In the genomic region with DNA sequence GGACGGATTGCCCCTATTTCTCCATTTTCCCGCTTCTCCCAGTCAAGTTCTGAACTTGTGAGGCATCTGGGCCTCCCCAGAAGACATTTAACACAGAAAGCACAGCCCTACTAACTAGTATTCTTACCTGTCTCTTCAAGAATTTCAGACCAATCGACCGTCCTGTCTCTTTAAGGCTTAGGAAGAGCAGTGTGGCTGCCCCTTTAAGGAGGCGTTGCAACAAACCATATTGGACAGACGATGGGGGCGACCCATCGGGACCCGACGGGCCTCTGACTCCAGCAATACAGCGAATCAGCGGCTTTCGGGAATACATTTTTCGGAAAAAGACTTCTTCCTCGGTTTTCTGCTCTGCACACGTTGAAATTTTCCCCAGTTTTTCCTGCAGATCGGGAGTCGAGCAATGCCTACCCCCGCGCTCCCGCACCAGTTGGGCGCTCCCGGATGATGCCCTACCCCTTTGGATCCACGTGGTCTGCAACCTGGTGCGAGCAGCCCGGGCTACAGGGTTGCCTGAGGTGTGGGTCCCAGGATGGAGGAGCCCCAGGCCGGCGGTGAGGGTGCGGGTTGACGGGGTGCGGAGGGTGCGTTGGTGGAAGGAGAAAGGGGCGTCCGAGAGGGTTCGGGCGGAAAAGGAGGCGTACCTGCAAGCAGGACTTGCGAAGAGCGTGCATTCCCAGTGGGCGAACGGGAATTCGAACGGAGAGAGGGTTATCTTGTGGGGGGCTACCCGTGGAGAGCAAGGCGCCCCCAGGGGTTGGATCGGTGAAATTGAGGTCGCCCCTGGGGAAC, we compare ENCODE assay signal across 8 cellular contexts. TPM values are rescaled to one million over a fixed set of nuclear protein-coding genes. Genes with fewer than 3 reads are reported as not detected.
DNase-seq lines count a peak whose midpoint lies in the region; TF ChIP-seq lines count a peak whose summit lies in the region.

A gene with protein sequence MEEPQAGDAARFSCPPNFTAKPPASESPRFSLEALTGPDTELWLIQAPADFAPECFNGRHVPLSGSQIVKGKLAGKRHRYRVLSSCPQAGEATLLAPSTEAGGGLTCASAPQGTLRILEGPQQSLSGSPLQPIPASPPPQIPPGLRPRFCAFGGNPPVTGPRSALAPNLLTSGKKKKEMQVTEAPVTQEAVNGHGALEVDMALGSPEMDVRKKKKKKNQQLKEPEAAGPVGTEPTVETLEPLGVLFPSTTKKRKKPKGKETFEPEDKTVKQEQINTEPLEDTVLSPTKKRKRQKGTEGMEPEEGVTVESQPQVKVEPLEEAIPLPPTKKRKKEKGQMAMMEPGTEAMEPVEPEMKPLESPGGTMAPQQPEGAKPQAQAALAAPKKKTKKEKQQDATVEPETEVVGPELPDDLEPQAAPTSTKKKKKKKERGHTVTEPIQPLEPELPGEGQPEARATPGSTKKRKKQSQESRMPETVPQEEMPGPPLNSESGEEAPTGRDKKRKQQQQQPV (plus strand): TSS at position 480 of the 792 bp plus-strand sequence. CDS start 53 bp downstream, at position 533.

- no peaks in the 10 kb centered on the region for H3K9me3 ChIP-seq in SK-N-MC (ENCODE audit: low read depth, low read length)
- no peaks in the 10 kb centered on the region for H3K9me3 ChIP-seq in suprapubic skin

- no peaks in the 10 kb centered on the region for H3K27me3 ChIP-seq in suprapubic skin

- DNase-seq in GM04503 (ENCODE audit: low read depth) (peak; percentile 65), HEK293T (ENCODE audit: extremely low spot score) (peak; percentile 81), NB4 (ENCODE audit: low read depth) (peak; percentile 76), SK-N-MC (ENCODE audit: low read depth, low spot score) (peak; percentile 72), germinal center (ENCODE audit: low spot score) (peak; percentile 90), nucleus accumbens (lab: John Stamatoyannopoulos, UW) (peak in 54 of 56 donors; percentile 41 to 94 (median 84)), suprapubic skin (ENCODE audit: low spot score in 2 of 2) (peak; percentile 88 to 91)
- DNase-seq in activated naive CD4-positive, alpha-beta T cell treated with anti-CD3 and anti-CD28 coated beads, Interleukin-2, amount 50 U/mL, for 16 hours: peak; percentile 82

- no peak for TF ChIP-seq EP300 in suprapubic skin (IDR thresholded peaks at IDR 0.05)

- peak within 1 kb of the TSS; percentile 97 for H3K9ac ChIP-seq in SK-N-MC (ENCODE audit: insufficient read length)

- no peak for TF ChIP-seq CTCF in NB4 (IDR thresholded peaks at IDR 0.05; ENCODE audit: low read depth, low read length)
- TF ChIP-seq CTCF in suprapubic skin (IDR thresholded peaks at IDR 0.05): no peak

- CTCF ChIA-PET in HEK293T (lab: Yijun Ruan, JAX): no interaction called here

- POLR2A ChIA-PET in HEK293T (lab: Yijun Ruan, JAX): interaction anchor here (1.0 to 1.3 kb wide), 15 partner anchors 15 to 286 kb away, joined by 3 to 14 read pairs (median 5); partner anchors contain the start of genes ERCC1, QPCTL and RTN2

- H3K36me3 ChIP-seq in SK-N-MC (ENCODE audit: insufficient read depth, low read length) (peaks cover 4% of the 10 kb centered on the region; the same call in 1 of the 2 replicates), suprapubic skin (peaks cover 14% of the 10 kb centered on the region)

- H3K27ac ChIP-seq in SK-N-MC (peak within 1 kb of the TSS; percentile 98), suprapubic skin (peak within 1 kb of the TSS; percentile 96)

- TF ChIP-seq POLR2A in NB4 (IDR thresholded peaks at IDR 0.05; ENCODE audit: extremely low read depth, insufficient read length): peak; percentile 28
- TF ChIP-seq POLR2A in suprapubic skin (IDR thresholded peaks at IDR 0.05): no peak

- under 1% methylated on average over 43 of the region's 47 CpGs for WGBS in suprapubic skin

- peak within 1 kb of the TSS; percentile 88 for H3K4me3 ChIP-seq in NB4 (ENCODE audit: low read depth, low read length)
- H3K4me3 ChIP-seq in SK-N-MC: peak within 1 kb of the TSS; percentile 87
- peak within 1 kb of the TSS; percentile 68 for H3K4me3 ChIP-seq in suprapubic skin

- peaks cover 58% of the 10 kb centered on the region for H3K4me1 ChIP-seq in suprapubic skin

TF ChIP-seq in HEK293T, 16 proteins besides CTCF, POLR2A, EP300 and RAD21:
- TF ChIP-seq FOXM1 (IDR thresholded peaks at IDR 0.05; ENCODE audit: borderline replicate concordance) (peak; percentile 99), BHLHE40 (IDR thresholded peaks at IDR 0.05; ENCODE audit: borderline replicate concordance) (peak; percentile 94), PKNOX1 (IDR thresholded peaks at IDR 0.05) (no peak), NFRKB (IDR thresholded peaks at IDR 0.05) (no peak), ELF4 (IDR thresholded peaks at IDR 0.05) (peak; percentile 23; the same call in 1 of the 2 replicates), HDGF (IDR thresholded peaks at IDR 0.05; ENCODE audit: borderline replicate concordance) (no peak), ARNT (IDR thresholded peaks at IDR 0.05) (no peak), L3MBTL2 (conservative IDR thresholded peaks at IDR 0.05) (peak; percentile 70)

RNA-seq across cellular contexts. Expression of the gene that starts here (rescaled TPM):
- total RNA-seq in suprapubic skin: 10 to 100 TPM in 2 of 4 donors, 1 to 10 TPM in 2; 4.7 to 12.2 (median 8.0) TPM

Comparison
In these comparisons a context has a peak if more than half of its experiments do, and no peak if none do; other contexts are left out.
1. Peak in every context shown above with its lines: DNase-seq, H3K4me3 ChIP-seq and H3K27ac ChIP-seq.